8 cellular contexts compared by ENCODE assay signal in the genomic region with DNA sequence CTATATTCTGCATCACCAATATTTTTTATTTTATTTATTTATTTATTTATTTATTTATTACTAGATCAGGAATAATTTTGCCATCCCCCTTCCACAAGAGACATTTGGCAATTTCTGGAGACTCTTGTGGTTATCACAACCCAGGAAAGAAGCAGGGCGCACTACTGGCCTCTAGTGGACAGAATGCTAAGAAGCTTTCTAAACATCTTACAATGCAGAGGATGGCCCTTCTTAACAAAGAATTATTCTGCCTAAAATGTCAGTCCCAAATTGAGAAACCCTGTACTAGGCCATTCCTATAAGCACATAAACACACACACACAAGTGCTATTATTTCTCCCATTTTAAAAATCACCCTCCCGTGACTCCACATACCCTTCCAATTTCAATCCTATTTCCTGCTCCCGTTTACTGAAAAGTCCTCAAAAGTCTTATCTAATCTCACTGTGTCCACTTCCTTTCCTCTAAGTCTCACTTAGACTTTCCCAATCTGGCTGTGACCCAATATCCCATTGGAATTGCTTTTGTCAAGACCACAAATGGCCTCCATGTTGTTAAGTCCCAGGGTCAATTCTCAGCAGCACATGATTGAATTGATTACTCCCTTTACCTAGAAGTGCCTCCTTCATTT.
A peak's percentile ranks its signal among the peaks of the same experiment; 100 is the strongest.
DNase-seq lines count a peak whose midpoint lies in the region; ATAC-seq and FAIRE-seq lines count a peak whose summit lies in the region.

No MANE protein-coding gene starts in this region.

- DNase-seq in AG08395 (ENCODE audit: low spot score), result peak; percentile 79
- peak; percentile 12 for DNase-seq in GM18507 (ENCODE audit: extremely low spot score, insufficient read length, low read depth)
- peak; percentile 42 for DNase-seq in NCI-H2196 treated with DMSO at 0.1 percent for 48 hours (lab: John Stamatoyannopoulos, UW; ENCODE audit: unreplicated experiment)
- peak; percentile 38 to 57 for DNase-seq in activated CD4-positive, alpha-beta T cell treated with anti-CD3 and anti-CD28 coated beads for 4 hours
- peak; percentile 65 for DNase-seq in ecto neural progenitor cell (ENCODE audit: low spot score)
- peak; percentile 84 for DNase-seq in medulla oblongata (ENCODE audit: extremely low spot score)
- DNase-seq in stimulated activated CD8-positive, alpha-beta memory T cell treated with anti-CD3 and anti-CD28 coated beads, Interleukin-4, amount 100 ng/mL, for 1 hour (ENCODE audit: low read depth in 2 of 2, low spot score in 1 of 2), result peak; percentile 12 to 13

- no peak for ATAC-seq in HG02970 (IDR thresholded peaks at IDR 0.05; ENCODE audit: low FRiP score, unreplicated experiment)

- peak; percentile 71 for FAIRE-seq in GM18507 (lab: Jason Lieb, UNC)

Comparison
In these comparisons a context has a peak if more than half of its experiments do, and no peak if none do; other contexts are left out.
1. DNase-seq: peak in every context shown above with its lines; median percentile 84 in medulla oblongata; 79 in AG08395; 65 in ecto neural progenitor cell; 48 in activated CD4-positive, alpha-beta T cell treated with anti-CD3 and anti-CD28 coated beads for 4 hours; 42 in NCI-H2196 treated with DMSO at 0.1 percent for 48 hours; 12 in stimulated activated CD8-positive, alpha-beta memory T cell treated with anti-CD3 and anti-CD28 coated beads, Interleukin-4, amount 100 ng/mL, for 1 hour; 12 in GM18507.